ENCODE assay signal across 1 cellular context in genomic region chr5:181221792-181222629, GRCh38.
TF ChIP-seq lines count a peak whose summit lies in the region.

No MANE protein-coding gene starts in this region.

TF ChIP-seq in HepG2, 621 proteins besides CTCF, POLR2A, EP300 and RAD21 (continued from another document and continues in another):
- TF ChIP-seq PREB (CRISPR knock-in tag; IDR thresholded peaks at IDR 0.05) (no peak), ATF7 (IDR thresholded peaks at IDR 0.05) (no peak), ATF7 (CRISPR knock-in tag; IDR thresholded peaks at IDR 0.05) (no peak), SALL1 (CRISPR knock-in tag; IDR thresholded peaks at IDR 0.05) (peak; percentile 85), ZNF768 (CRISPR knock-in tag; IDR thresholded peaks at IDR 0.05) (peak; percentile 62; the same call in 1 of the 2 replicates), JUN (CRISPR knock-in tag; IDR thresholded peaks at IDR 0.05) (peak; percentile 33; the same call in 1 of the 2 replicates), CBX2 (IDR thresholded peaks at IDR 0.05; ENCODE audit: low read depth, low read length) (no peak), CBX2 (CRISPR knock-in tag; IDR thresholded peaks at IDR 0.05; ENCODE audit: low read depth) (no peak), ZNF563 (CRISPR knock-in tag; IDR thresholded peaks at IDR 0.05) (no peak), SAFB2 (CRISPR knock-in tag; IDR thresholded peaks at IDR 0.05; ENCODE audit: borderline replicate concordance, low read depth) (no peak; the same call in 1 of the 2 replicates), ZKSCAN8 (CRISPR knock-in tag; IDR thresholded peaks at IDR 0.05; ENCODE audit: borderline replicate concordance) (peak; percentile 71), ZNF354B (CRISPR knock-in tag; IDR thresholded peaks at IDR 0.05) (no peak), ZNF749 (CRISPR knock-in tag; IDR thresholded peaks at IDR 0.05; ENCODE audit: borderline replicate concordance) (peak; percentile 52; the same call in 1 of the 2 replicates), NCOA2 (CRISPR knock-in tag; IDR thresholded peaks at IDR 0.05) (no peak), RAD51 (IDR thresholded peaks at IDR 0.05; ENCODE audit: borderline replicate concordance) (no peak), ZNF800 (CRISPR knock-in tag; IDR thresholded peaks at IDR 0.05) (peak; percentile 66), ATAD3A (CRISPR knock-in tag; IDR thresholded peaks at IDR 0.05) (no peak), CHD2 (IDR thresholded peaks at IDR 0.05; ENCODE audit: low read depth, low read length) (peak; percentile 46; the same call in 1 of the 2 replicates), ZC3H13 (CRISPR knock-in tag; IDR thresholded peaks at IDR 0.05) (peak; percentile 79; the same call in 1 of the 2 replicates), ZBTB2 (CRISPR knock-in tag; IDR thresholded peaks at IDR 0.05; ENCODE audit: low read depth) (peak; percentile 62; the same call in 1 of the 2 replicates), MIER2 (CRISPR knock-in tag; IDR thresholded peaks at IDR 0.05) (peak; percentile 20; the same call in 1 of the 2 replicates), MLXIP (CRISPR knock-in tag; IDR thresholded peaks at IDR 0.05; ENCODE audit: borderline replicate concordance) (no peak), ZNF547 (CRISPR knock-in tag; IDR thresholded peaks at IDR 0.05) (peak; percentile 85; the same call in 1 of the 2 replicates), HNRNPK (IDR thresholded peaks at IDR 0.05; ENCODE audit: low read depth, low read length, poor library complexity, severe bottlenecking) (no peak), GTF2F1 (IDR thresholded peaks at IDR 0.05; ENCODE audit: low read length) (no peak), ZMYM2 (CRISPR knock-in tag; IDR thresholded peaks at IDR 0.05) (peak; percentile 79), ZFP36L1 (CRISPR knock-in tag; IDR thresholded peaks at IDR 0.05) (0 out of 2 replicates have a peak, but pooled peaks have one; percentile 60), ZNF282 (IDR thresholded peaks at IDR 0.05; ENCODE audit: partially characterized antibody) (no peak), ZNF776 (CRISPR knock-in tag; IDR thresholded peaks at IDR 0.05) (peak; percentile 56; the same call in 1 of the 2 replicates), ZNF124 (CRISPR knock-in tag; IDR thresholded peaks at IDR 0.05) (peak; percentile 51), YEATS2 (CRISPR knock-in tag; IDR thresholded peaks at IDR 0.05; ENCODE audit: borderline replicate concordance) (peak; percentile 60; the same call in 1 of the 2 replicates), KMT2B (CRISPR knock-in tag; IDR thresholded peaks at IDR 0.05) (peak; percentile 43; the same call in 1 of the 2 replicates), RFXANK (CRISPR knock-in tag; IDR thresholded peaks at IDR 0.05) (no peak), ZMYM4 (CRISPR knock-in tag; IDR thresholded peaks at IDR 0.05) (peak; percentile 72), ATF5 (CRISPR knock-in tag; IDR thresholded peaks at IDR 0.05; ENCODE audit: low read depth) (no peak), FOXM1 (CRISPR knock-in tag; IDR thresholded peaks at IDR 0.05) (no peak), AHDC1 (CRISPR knock-in tag; IDR thresholded peaks at IDR 0.05; ENCODE audit: borderline replicate concordance) (peak; percentile 24; the same call in 1 of the 2 replicates), KDM1A (CRISPR knock-in tag; IDR thresholded peaks at IDR 0.05) (peak; percentile 36; the same call in 1 of the 2 replicates)
- TF ChIP-seq, protein P1, sequence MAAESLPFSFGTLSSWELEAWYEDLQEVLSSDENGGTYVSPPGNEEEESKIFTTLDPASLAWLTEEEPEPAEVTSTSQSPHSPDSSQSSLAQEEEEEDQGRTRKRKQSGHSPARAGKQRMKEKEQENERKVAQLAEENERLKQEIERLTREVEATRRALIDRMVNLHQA (CRISPR knock-in tag; IDR thresholded peaks at IDR 0.05) = no peak
- TF ChIP-seq, protein P2, sequence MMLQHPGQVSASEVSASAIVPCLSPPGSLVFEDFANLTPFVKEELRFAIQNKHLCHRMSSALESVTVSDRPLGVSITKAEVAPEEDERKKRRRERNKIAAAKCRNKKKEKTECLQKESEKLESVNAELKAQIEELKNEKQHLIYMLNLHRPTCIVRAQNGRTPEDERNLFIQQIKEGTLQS (CRISPR knock-in tag; IDR thresholded peaks at IDR 0.05) = peak; percentile 9; the same call in 1 of the 2 replicates
- TF ChIP-seq, protein P3, sequence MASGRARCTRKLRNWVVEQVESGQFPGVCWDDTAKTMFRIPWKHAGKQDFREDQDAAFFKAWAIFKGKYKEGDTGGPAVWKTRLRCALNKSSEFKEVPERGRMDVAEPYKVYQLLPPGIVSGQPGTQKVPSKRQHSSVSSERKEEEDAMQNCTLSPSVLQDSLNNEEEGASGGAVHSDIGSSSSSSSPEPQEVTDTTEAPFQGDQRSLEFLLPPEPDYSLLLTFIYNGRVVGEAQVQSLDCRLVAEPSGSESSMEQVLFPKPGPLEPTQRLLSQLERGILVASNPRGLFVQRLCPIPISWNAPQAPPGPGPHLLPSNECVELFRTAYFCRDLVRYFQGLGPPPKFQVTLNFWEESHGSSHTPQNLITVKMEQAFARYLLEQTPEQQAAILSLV (CRISPR knock-in tag; IDR thresholded peaks at IDR 0.05; ENCODE audit: borderline replicate concordance) = peak; percentile 74; the same call in 1 of the 2 replicates
- TF ChIP-seq, protein P4, sequence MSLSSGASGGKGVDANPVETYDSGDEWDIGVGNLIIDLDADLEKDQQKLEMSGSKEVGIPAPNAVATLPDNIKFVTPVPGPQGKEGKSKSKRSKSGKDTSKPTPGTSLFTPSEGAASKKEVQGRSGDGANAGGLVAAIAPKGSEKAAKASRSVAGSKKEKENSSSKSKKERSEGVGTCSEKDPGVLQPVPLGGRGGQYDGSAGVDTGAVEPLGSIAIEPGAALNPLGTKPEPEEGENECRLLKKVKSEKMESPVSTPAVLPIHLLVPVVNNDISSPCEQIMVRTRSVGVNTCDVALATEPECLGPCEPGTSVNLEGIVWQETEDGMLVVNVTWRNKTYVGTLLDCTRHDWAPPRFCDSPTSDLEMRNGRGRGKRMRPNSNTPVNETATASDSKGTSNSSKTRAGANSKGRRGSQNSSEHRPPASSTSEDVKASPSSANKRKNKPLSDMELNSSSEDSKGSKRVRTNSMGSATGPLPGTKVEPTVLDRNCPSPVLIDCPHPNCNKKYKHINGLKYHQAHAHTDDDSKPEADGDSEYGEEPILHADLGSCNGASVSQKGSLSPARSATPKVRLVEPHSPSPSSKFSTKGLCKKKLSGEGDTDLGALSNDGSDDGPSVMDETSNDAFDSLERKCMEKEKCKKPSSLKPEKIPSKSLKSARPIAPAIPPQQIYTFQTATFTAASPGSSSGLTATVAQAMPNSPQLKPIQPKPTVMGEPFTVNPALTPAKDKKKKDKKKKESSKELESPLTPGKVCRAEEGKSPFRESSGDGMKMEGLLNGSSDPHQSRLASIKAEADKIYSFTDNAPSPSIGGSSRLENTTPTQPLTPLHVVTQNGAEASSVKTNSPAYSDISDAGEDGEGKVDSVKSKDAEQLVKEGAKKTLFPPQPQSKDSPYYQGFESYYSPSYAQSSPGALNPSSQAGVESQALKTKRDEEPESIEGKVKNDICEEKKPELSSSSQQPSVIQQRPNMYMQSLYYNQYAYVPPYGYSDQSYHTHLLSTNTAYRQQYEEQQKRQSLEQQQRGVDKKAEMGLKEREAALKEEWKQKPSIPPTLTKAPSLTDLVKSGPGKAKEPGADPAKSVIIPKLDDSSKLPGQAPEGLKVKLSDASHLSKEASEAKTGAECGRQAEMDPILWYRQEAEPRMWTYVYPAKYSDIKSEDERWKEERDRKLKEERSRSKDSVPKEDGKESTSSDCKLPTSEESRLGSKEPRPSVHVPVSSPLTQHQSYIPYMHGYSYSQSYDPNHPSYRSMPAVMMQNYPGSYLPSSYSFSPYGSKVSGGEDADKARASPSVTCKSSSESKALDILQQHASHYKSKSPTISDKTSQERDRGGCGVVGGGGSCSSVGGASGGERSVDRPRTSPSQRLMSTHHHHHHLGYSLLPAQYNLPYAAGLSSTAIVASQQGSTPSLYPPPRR (CRISPR knock-in tag; IDR thresholded peaks at IDR 0.05; ENCODE audit: borderline replicate concordance) = peak; percentile 20; the same call in 1 of the 2 replicates
